ENCODE assay signal across 1 cellular context in the genomic region with DNA sequence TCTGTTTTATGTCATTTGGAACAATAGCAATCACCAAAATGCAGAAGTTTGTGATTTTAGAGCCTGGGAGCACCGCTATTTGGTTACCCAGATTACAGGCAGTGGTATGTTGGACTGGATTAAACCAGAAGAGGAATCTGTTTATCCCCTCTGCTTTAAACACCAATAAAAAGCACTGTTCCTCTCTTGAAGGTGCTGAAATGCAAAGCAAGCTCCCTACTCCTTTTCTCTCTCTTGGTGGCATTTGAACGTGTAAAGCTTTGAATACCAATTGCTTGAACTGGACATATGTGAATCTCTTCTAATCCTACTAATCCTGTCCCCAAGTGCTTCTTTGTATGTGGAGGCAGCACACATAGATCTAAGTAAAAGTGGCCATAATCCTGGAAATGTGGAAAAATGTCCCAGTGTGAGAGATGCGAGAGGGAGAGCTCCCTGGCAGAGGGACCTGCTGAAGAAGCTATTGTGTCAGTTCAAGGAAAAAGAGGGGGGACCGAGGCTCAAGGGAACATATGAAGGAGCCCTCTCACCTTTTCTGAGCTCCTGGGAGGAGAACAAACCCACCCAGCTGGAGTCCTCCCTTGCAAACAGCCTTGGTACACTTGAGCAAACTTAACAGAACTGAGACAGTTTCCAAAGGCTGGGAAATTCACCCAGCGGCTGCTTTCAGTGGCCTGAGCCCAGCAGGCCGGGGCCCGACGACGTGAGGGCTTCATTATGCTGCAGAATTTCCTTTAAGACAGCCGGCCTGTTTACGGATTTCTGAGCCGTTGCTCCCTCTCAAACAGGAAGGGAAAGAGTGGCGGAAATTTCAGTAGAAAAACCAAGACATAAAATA.
TF ChIP-seq lines count a peak whose summit lies in the region.

No MANE protein-coding gene starts in this region.

TF ChIP-seq in A549, 52 proteins besides CTCF, POLR2A, EP300 and RAD21 (continued from another document):
- TF ChIP-seq REST (IDR thresholded peaks at IDR 0.05) (peak; percentile 35; the same call in 1 of the 2 replicates), CHD2 (IDR thresholded peaks at IDR 0.05; ENCODE audit: low read length, partially characterized antibody) (no peak), MYC (IDR thresholded peaks at IDR 0.05; ENCODE audit: borderline replicate concordance, low read length) (no peak), MAZ (IDR thresholded peaks at IDR 0.05; ENCODE audit: borderline replicate concordance, low read depth, low read length) (no peak)
